Comparison of ENCODE assay signal across 6 cellular contexts in genomic region chr6:41071501-41071922, GRCh38.
A peak's percentile ranks its signal among the peaks of the same experiment; 100 is the strongest.
DNase-seq lines count a peak whose midpoint lies in the region; ATAC-seq, FAIRE-seq and TF ChIP-seq lines count a peak whose summit lies in the region.

No MANE protein-coding gene starts in this region.

- ATAC-seq in GM18498 (IDR thresholded peaks at IDR 0.05; ENCODE audit: unreplicated experiment) = no peak
- ATAC-seq in GM18907 (IDR thresholded peaks at IDR 0.05; ENCODE audit: unreplicated experiment) = no peak

- FAIRE-seq in islet of Langerhans (lab: Jason Lieb, UNC) = peak; percentile 9

- DNase-seq in HCEC 1CT (peak; percentile 2), ecto neural progenitor cell (ENCODE audit: low spot score) (no peak)

- H3K4me3 ChIP-seq in WI38 (ENCODE audit: low read depth, low read length) = peak overlapping the region; percentile 92

- TF ChIP-seq CTCF in WI38 (IDR thresholded peaks at IDR 0.05; ENCODE audit: low read depth, low read length) = no peak
